In genomic region chr11:125569913-125570621, GRCh38 we compare ENCODE assay signal across 8 cellular contexts. TPM values are rescaled to one million over a fixed set of nuclear protein-coding genes. Genes with fewer than 3 reads are reported as not detected.
DNase-seq lines count a peak whose midpoint lies in the region; ATAC-seq, FAIRE-seq and TF ChIP-seq lines count a peak whose summit lies in the region.

No MANE protein-coding gene starts in this region.

- peak overlapping the region; percentile 40 for H3K27ac ChIP-seq in SJSA1
- peak overlapping the region; percentile 87 to 94 (median 90) for H3K27ac ChIP-seq in esophagus muscularis mucosa (replicated peaks in 1 of 4)
- H3K27ac ChIP-seq in pancreas, result peak overlapping the region; percentile 71 to 85 (median 79)

- H3K36me3 ChIP-seq in ES-I3 (ENCODE audit: insufficient read depth, low read length) (peaks cover 13% of the 10 kb centered on the region), HAP-1 (replicated peaks) (peaks cover 28% of the 10 kb centered on the region), SJSA1 (peaks cover 10% of the 10 kb centered on the region), esophagus muscularis mucosa (peaks cover 5 to 29% (median 24%) of the 10 kb centered on the region in 4 donors), pancreas (peaks cover 0 to 12% (median 2%) of the 10 kb centered on the region in 3 donors)

- in situ Hi-C loops in HAP-1 (cut with MboI; ENCODE audit: low sequenced_read_pairs), result no loop called here

- TF ChIP-seq POLR2A in esophagus muscularis mucosa (IDR thresholded peaks at IDR 0.05; ENCODE audit: low read depth), result no peak

- FAIRE-seq in pancreas (lab: Jason Lieb, UNC), result no peak

- no peaks in the 10 kb centered on the region for H3K9me3 ChIP-seq in ES-I3 (ENCODE audit: control insufficient read depth, insufficient read depth, low read length)
- no peaks in the 10 kb centered on the region for H3K9me3 ChIP-seq in HAP-1
- 0 out of 2 replicates have a peak, but pooled peaks cover 4% of the 10 kb centered on the region for H3K9me3 ChIP-seq in SJSA1 (replicated peaks)
- H3K9me3 ChIP-seq in esophagus muscularis mucosa, result no peaks in the 10 kb centered on the region
- H3K9me3 ChIP-seq in pancreas, result no peaks in the 10 kb centered on the region

- H3K4me1 ChIP-seq in ES-I3 (ENCODE audit: insufficient read depth, low read length), result peaks cover 4% of the 10 kb centered on the region; the same call in 1 of the 2 replicates
- H3K4me1 ChIP-seq in HAP-1, result peaks cover 12% of the 10 kb centered on the region
- H3K4me1 ChIP-seq in SJSA1 (replicated peaks), result peaks cover 4% of the 10 kb centered on the region
- H3K4me1 ChIP-seq in esophagus muscularis mucosa, result peaks cover 10 to 24% (median 23%) of the 10 kb centered on the region in 4 donors
- H3K4me1 ChIP-seq in pancreas, result peaks cover 0 to 19% (median 12%) of the 10 kb centered on the region in 3 donors

- TF ChIP-seq CTCF in esophagus muscularis mucosa (IDR thresholded peaks at IDR 0.05) (no peak), pancreas (IDR thresholded peaks at IDR 0.05) (no peak)

- intact Hi-C loops in esophagus muscularis mucosa (cut with DNase I), result loop anchor here (5.0 kb wide), 1 partner anchor 73 kb away; the partner anchor contains the start of gene FEZ1
- intact Hi-C loops in pancreas (cut with DNase I), result no loop called here

- H3K4me3 ChIP-seq in HAP-1 (peak overlapping the region; percentile 87), SJSA1 (peak overlapping the region; percentile 90), esophagus muscularis mucosa (peak overlapping the region; percentile 86 to 98 (median 92)), pancreas (peak overlapping the region; percentile 54 to 98 (median 90))

- ATAC-seq in pancreas, result peak; percentile 32 to 47 (median 42)

- WGBS in esophagus muscularis mucosa, result 2% methylated on average over 6 of the region's 9 CpGs
- 1 to 2% methylated on average over 9 of the region's 9 CpGs for WGBS in pancreas, 2 donors

- no peaks in the 10 kb centered on the region for H3K27me3 ChIP-seq in HAP-1 (ENCODE audit: low read depth)
- no peaks in the 10 kb centered on the region for H3K27me3 ChIP-seq in SJSA1 (replicated peaks)
- no peaks in the 10 kb centered on the region for H3K27me3 ChIP-seq in esophagus muscularis mucosa
- no peaks in the 10 kb centered on the region for H3K27me3 ChIP-seq in pancreas

- peak overlapping the region; percentile 80 for H3K9ac ChIP-seq in ES-I3 (ENCODE audit: low read depth, low read length)

- DNase-seq in HAP-1 (ENCODE audit: low spot score in 2 of 2) (no peak), SJSA1 (ENCODE audit: low read depth in 1 of 2, low spot score in 2 of 2) (peak in 1 of 2 experiments; percentile 0), esophagus muscularis mucosa (ENCODE audit: extremely low spot score) (no peak), pancreas (peak in 4 of 6 donors; percentile 43 to 66 (median 62)), cerebellum (ENCODE audit: low spot score) (no peak), inferior parietal cortex (ENCODE audit: extremely low spot score) (no peak)
- DNase-seq in central memory CD4-positive, alpha-beta T cell, result no peak

- TF ChIP-seq EP300 in esophagus muscularis mucosa (IDR thresholded peaks at IDR 0.05), result no peak

RNA-seq across cellular contexts. Expression of gene EI24, which starts 0.8 kb away (rescaled TPM):
- total RNA-seq in SJSA1 (2014; rRNA removed; shearing (Covaris generic)), result 78.5 and 88.6 TPM in 2 replicates
- total RNA-seq in esophagus muscularis mucosa (10 to 100 TPM; 65.4 to 81.3 (median 75.0) TPM), pancreas (10 to 100 TPM; 42.4 to 65.6 (median 52.5) TPM), cerebellum (55.2 TPM)
- 10 to 100 TPM; 24.6 to 46.3 TPM for polyA plus RNA-seq in pancreas

RNA-seq across cellular contexts. Expression of gene STT3A, which starts 22.6 kb away (rescaled TPM):
- total RNA-seq in SJSA1 (2014; rRNA removed; shearing (Covaris generic)), result 72.3 and 123 TPM in 2 replicates
- total RNA-seq in esophagus muscularis mucosa, result 10 to 100 TPM; 31.6 to 65.4 (median 52.8) TPM
- total RNA-seq in pancreas, result 100 to 1,000 TPM in 3 of 6 donors, 10 to 100 TPM in 3; 83.8 to 121 (median 101) TPM
- 10 to 100 TPM; 37.4 to 66.0 TPM for polyA plus RNA-seq in pancreas
- total RNA-seq in cerebellum, result 89.4 TPM

RNA-seq across cellular contexts. Expression of gene CHEK1, which starts 54.9 kb away (rescaled TPM):
- 20.3 and 40.4 TPM in 2 replicates for total RNA-seq in SJSA1 (2014; rRNA removed; shearing (Covaris generic))
- total RNA-seq in esophagus muscularis mucosa (1 to 10 TPM; 1.9 to 4.2 (median 2.5) TPM), pancreas (1 to 10 TPM in 3 of 6 donors, under 1 TPM in 3; 0.42 to 3.0 (median 0.91) TPM), cerebellum (25.7 TPM)
- polyA plus RNA-seq in pancreas, result 1 to 10 TPM in 1 of 2 donors, under 1 TPM in 1; 0.40 to 1.3 TPM

Comparison
In these comparisons a context has a peak if more than half of its experiments do, and no peak if none do; other contexts are left out.
1. DNase-seq: peak in pancreas (4 of 6); none in HAP-1 (0 of 2), esophagus muscularis mucosa (single experiment), cerebellum (single experiment), inferior parietal cortex (single experiment) and central memory CD4-positive, alpha-beta T cell (single experiment).
2. H3K27ac ChIP-seq: peak in every context shown above with its lines; median percentile 90 in esophagus muscularis mucosa; 79 in pancreas; 40 in SJSA1.
3. Peak in every context shown above with its lines, with median percentiles within 50 percentile points of each other: H3K4me3 ChIP-seq.